ENCODE assay signal across 8 cellular contexts in the genomic region with DNA sequence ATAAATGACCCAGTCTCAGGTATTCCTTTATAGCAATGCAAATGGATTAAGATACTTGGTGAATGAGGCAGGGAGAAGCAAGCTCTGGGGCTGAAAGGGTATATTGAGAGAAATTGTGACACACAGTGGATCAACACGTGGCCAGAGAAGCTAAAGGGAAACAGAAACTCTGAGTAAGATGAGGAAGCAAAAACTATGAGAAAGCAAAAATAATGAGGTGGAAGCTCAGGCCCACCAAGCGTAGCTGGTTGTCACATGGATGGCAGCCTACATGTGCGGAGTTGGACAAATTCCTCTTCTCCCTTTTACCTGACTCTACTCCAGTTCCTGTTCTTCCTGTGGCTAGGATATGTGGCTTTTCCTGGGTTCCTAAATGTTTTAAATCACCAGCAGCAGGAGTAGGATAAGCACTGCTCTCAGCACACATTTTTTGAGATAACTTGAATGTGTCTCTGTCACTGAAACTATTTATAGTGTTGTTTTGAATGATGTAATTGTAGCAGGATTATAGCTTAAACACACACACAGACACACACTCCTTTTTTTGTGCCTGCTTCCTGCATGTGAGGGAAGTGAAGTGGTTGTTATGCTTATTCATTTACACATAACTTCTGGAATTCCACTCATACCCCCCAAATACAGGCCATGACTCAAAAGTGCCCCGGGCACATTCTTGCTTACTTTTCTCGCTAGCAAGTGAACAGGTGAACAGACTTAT. TPM values are rescaled to one million over a fixed set of nuclear protein-coding genes. Genes with fewer than 3 reads are reported as not detected.
DNase-seq lines count a peak whose midpoint lies in the region; ATAC-seq and TF ChIP-seq lines count a peak whose summit lies in the region.

No MANE protein-coding gene starts in this region.

- H3K4me1 ChIP-seq in gastroesophageal sphincter (peaks cover 0 to 24% (median 11%) of the 10 kb centered on the region in 3 donors), sigmoid colon (peaks cover 0 to 28% (median 23%) of the 10 kb centered on the region in 4 donors)

- no peaks in the 10 kb centered on the region for H3K9me3 ChIP-seq in T-helper 17 cell (ENCODE audit: control insufficient read depth, low read length, poor library complexity, severe bottlenecking)
- H3K9me3 ChIP-seq in gastroesophageal sphincter = no peaks in the 10 kb centered on the region
- H3K9me3 ChIP-seq in sigmoid colon = no peaks in the 10 kb centered on the region

- no peak for TF ChIP-seq CTCF in GM06990 (IDR thresholded peaks at IDR 0.05; ENCODE audit: insufficient read depth, low read length, poor library complexity, severe bottlenecking)
- no peak for TF ChIP-seq CTCF in gastroesophageal sphincter (IDR thresholded peaks at IDR 0.05)
- TF ChIP-seq CTCF in sigmoid colon (IDR thresholded peaks at IDR 0.05) = no peak

- no peak for TF ChIP-seq POLR2A in gastroesophageal sphincter (IDR thresholded peaks at IDR 0.05)
- no peak for TF ChIP-seq POLR2A in sigmoid colon (IDR thresholded peaks at IDR 0.05)

- no peak overlapping the region for H3K4me3 Mint-ChIP-seq in T-helper 17 cell

- H3K27ac ChIP-seq in gastroesophageal sphincter = peak overlapping the region in 3 of 4 donors; percentile 19 to 39 (median 38)
- peak overlapping the region; percentile 25 to 68 (median 44) for H3K27ac ChIP-seq in sigmoid colon

- peaks cover 8% of the 10 kb centered on the region for H3K4me1 Mint-ChIP-seq in T-helper 17 cell

- DNase-seq in GM06990 (ENCODE audit: extremely low read depth, insufficient read length) = peak; percentile 47
- DNase-seq in T-helper 17 cell = no peak
- no peak for DNase-seq in sigmoid colon
- no peak for DNase-seq in stimulated activated naive CD4-positive, alpha-beta T cell treated with Interleukin-2 at 50 U/mL for 16 hours (lab: John Stamatoyannopoulos, UW)
- DNase-seq in cerebellar cortex (ENCODE audit: low spot score) = no peak

- peak overlapping the region; percentile 39 for H3K27ac Mint-ChIP-seq in T-helper 17 cell

- H3K27me3 Mint-ChIP-seq in T-helper 17 cell = no peaks in the 10 kb centered on the region

- WGBS in gastroesophageal sphincter (ENCODE audit: low coverage in 1 of 2), 2 donors = 20 to 25% methylated on average over 5 of the region's 5 CpGs
- WGBS in sigmoid colon, 2 donors = 25 to 34% methylated on average over 5 of the region's 5 CpGs

- TF ChIP-seq EP300 in gastroesophageal sphincter (IDR thresholded peaks at IDR 0.05) = no peak
- TF ChIP-seq EP300 in sigmoid colon (IDR thresholded peaks at IDR 0.05) = no peak

- intact Hi-C loops in sigmoid colon (cut with DNase I) = no loop called here

- peak; percentile 90 for ATAC-seq in GM21381 (IDR thresholded peaks at IDR 0.05; ENCODE audit: unreplicated experiment)
- peak; percentile 96 for ATAC-seq in HG03521 (IDR thresholded peaks at IDR 0.05; ENCODE audit: unreplicated experiment)
- ATAC-seq in T-helper 17 cell = peak; percentile 50
- ATAC-seq in gastroesophageal sphincter = peak; percentile 63

- H3K36me3 ChIP-seq in GM06990 (ENCODE audit: control insufficient read depth, insufficient read depth, low read length) = no peaks in the 10 kb centered on the region
- no peaks in the 10 kb centered on the region for H3K36me3 ChIP-seq in gastroesophageal sphincter
- no peaks in the 10 kb centered on the region for H3K36me3 ChIP-seq in sigmoid colon

- no peaks in the 10 kb centered on the region for H3K27me3 ChIP-seq in GM06990 (replicated peaks; ENCODE audit: control insufficient read depth, insufficient read depth, low read length)
- H3K27me3 ChIP-seq in gastroesophageal sphincter = no peaks in the 10 kb centered on the region
- no peaks in the 10 kb centered on the region for H3K27me3 ChIP-seq in sigmoid colon

- H3K4me3 ChIP-seq in GM06990 (replicated peaks; ENCODE audit: low read depth, low read length) (no peak overlapping the region), gastroesophageal sphincter (no peak overlapping the region), sigmoid colon (no peak overlapping the region)

- no peaks in the 10 kb centered on the region for H3K36me3 Mint-ChIP-seq in T-helper 17 cell (ENCODE audit: low read depth)

RNA-seq across cellular contexts. Expression of gene EPC2, which starts 30.1 kb away (rescaled TPM):
- total RNA-seq in T-helper 17 cell = 10 to 100 TPM; 76.5 to 89.0 TPM
- 10 to 100 TPM; 25.4 to 38.4 (median 30.7) TPM for total RNA-seq in gastroesophageal sphincter
- total RNA-seq in sigmoid colon = 10 to 100 TPM; 29.1 to 31.4 (median 30.0) TPM
- polyA plus RNA-seq in sigmoid colon = 10 to 100 TPM in 1 of 3 donors, 1 to 10 TPM in 2; 9.2 to 13.8 (median 9.5) TPM
